30 cellular contexts compared by ENCODE assay signal in genomic region chr4:111433436-111433835, GRCh38.
"Had no signal": no experiment of that assay in that cellular context is flagged by ENCODE, and none has a peak within 500 bp of the region (broad histone marks: within the 10 kb centered on the region; RNA-seq: fewer than 3 reads in every experiment).

No MANE protein-coding gene starts in this region.

- H3K4me3 Mint-ChIP-seq: activated B cell treated with CpG ODN at 0.5 μM for 24 hours; activated CD4-positive, alpha-beta memory T cell treated with anti-CD3 and anti-CD28 coated beads for 36 hours; activated CD4-positive, alpha-beta T cell treated with anti-CD3 and anti-CD28 coated beads, Interleukin-2, amount 10 ng/mL, durations not matched to agents 24 days and 14 days; activated naive CD8-positive, alpha-beta T cell treated with anti-CD3 and anti-CD28 coated beads, Interleukin-2, amount 50 U/mL, for 24 hours; activated T-cell treated with anti-CD3 and anti-CD28 coated beads, Interleukin-2, amount 50 U/mL, for 4 hours; brain; T-cell had no signal

- H3K27ac ChIP-seq: cardiac muscle cell, Peyer's patch, SJSA1 had no signal

- H3K36me3 ChIP-seq: cardiac muscle cell, Peyer's patch, SJSA1 had no signal

- H3K27ac Mint-ChIP-seq: activated B cell treated with CpG ODN at 0.5 μM for 24 hours; activated CD4-positive, alpha-beta memory T cell treated with anti-CD3 and anti-CD28 coated beads for 36 hours; activated CD4-positive, alpha-beta T cell treated with anti-CD3 and anti-CD28 coated beads, Interleukin-2, amount 10 ng/mL, durations not matched to agents 24 days and 14 days; activated naive CD4-positive, alpha-beta T cell treated with anti-CD3 and anti-CD28 coated beads, Interleukin-2, amount 50 U/mL, for 72 hours; activated naive CD8-positive, alpha-beta T cell treated with anti-CD3 and anti-CD28 coated beads, Interleukin-2, amount 50 U/mL, for 24 hours; brain; T-cell had no signal

- H3K4me1 Mint-ChIP-seq: activated B cell treated with CpG ODN at 0.5 μM for 24 hours; activated CD4-positive, alpha-beta T cell treated with anti-CD3 and anti-CD28 coated beads, Interleukin-2, amount 10 ng/mL, durations not matched to agents 24 days and 14 days; activated naive CD8-positive, alpha-beta T cell treated with anti-CD3 and anti-CD28 coated beads, Interleukin-2, amount 50 U/mL, for 24 hours; brain; T-cell had no signal

- DNase-seq: activated B cell treated with CpG ODN at 0.5 μM for 24 hours; activated CD4-positive, alpha-beta memory T cell treated with anti-CD3 and anti-CD28 coated beads for 36 hours; activated CD4-positive, alpha-beta T cell treated with anti-CD3 and anti-CD28 coated beads for 1 hour; activated CD4-positive, alpha-beta T cell treated with anti-CD3 and anti-CD28 coated beads, Interleukin-2, amount 10 ng/mL, durations not matched to agents 24 days and 14 days; activated CD8-positive, alpha-beta memory T cell treated with anti-CD3 and anti-CD28 coated beads for 24 hours; activated effector memory CD4-positive, alpha-beta T cell treated with anti-CD3 and anti-CD28 coated beads, Interleukin-2, amount 50 U/mL, for 16 hours; activated naive CD4-positive, alpha-beta T cell treated with Interleukin-2 at 50 U/mL for 16 hours; activated naive CD8-positive, alpha-beta T cell treated with anti-CD3 and anti-CD28 coated beads, Interleukin-2, amount 50 U/mL, for 24 hours; activated T-cell treated with anti-CD3 and anti-CD28 coated beads, Interleukin-2, amount 50 U/mL, for 4 hours; amygdala; cerebellar nuclear complex; Karpas-422; NCI-H1105 treated with DMSO at 0.1 percent for 48 hours; NCI-H1436 treated with DMSO at 0.1 percent for 48 hours; NCI-H1930; NCI-H2107; NCI-H2171 treated with DMSO at 0.1 percent for 48 hours; NCI-H345; NCI-H510A; NCI-H526 treated with DMSO at 0.1 percent for 48 hours; Peyer's patch; SHP77; T-cell; T-helper 2 cell; T1000 had no signal

- H3K27me3 Mint-ChIP-seq: activated B cell treated with CpG ODN at 0.5 μM for 24 hours; activated CD4-positive, alpha-beta memory T cell treated with anti-CD3 and anti-CD28 coated beads for 36 hours; activated CD4-positive, alpha-beta T cell treated with anti-CD3 and anti-CD28 coated beads, Interleukin-2, amount 10 ng/mL, durations not matched to agents 24 days and 14 days; activated naive CD8-positive, alpha-beta T cell treated with anti-CD3 and anti-CD28 coated beads, Interleukin-2, amount 50 U/mL, for 24 hours; brain; T-cell had no signal

- H3K27me3 ChIP-seq: cardiac muscle cell, Peyer's patch, SJSA1 had no signal

- H3K4me3 ChIP-seq: cardiac muscle cell, K562, Peyer's patch, SJSA1 had no signal

- H3K9me3 ChIP-seq: Peyer's patch, SJSA1 had no signal

- H3K4me1 ChIP-seq: Peyer's patch, SJSA1 had no signal

- H3K36me3 Mint-ChIP-seq: activated CD4-positive, alpha-beta memory T cell treated with anti-CD3 and anti-CD28 coated beads for 36 hours; activated naive CD4-positive, alpha-beta T cell treated with anti-CD3 and anti-CD28 coated beads, Interleukin-2, amount 50 U/mL, for 72 hours; brain; T-cell had no signal

- H3K9me3 Mint-ChIP-seq: activated CD4-positive, alpha-beta T cell treated with anti-CD3 and anti-CD28 coated beads, Interleukin-2, amount 10 ng/mL, durations not matched to agents 24 days and 14 days; activated T-cell treated with anti-CD3 and anti-CD28 coated beads, Interleukin-2, amount 50 U/mL, for 4 hours had no signal
